ENCODE assay signal across 9 cellular contexts in the genomic region with DNA sequence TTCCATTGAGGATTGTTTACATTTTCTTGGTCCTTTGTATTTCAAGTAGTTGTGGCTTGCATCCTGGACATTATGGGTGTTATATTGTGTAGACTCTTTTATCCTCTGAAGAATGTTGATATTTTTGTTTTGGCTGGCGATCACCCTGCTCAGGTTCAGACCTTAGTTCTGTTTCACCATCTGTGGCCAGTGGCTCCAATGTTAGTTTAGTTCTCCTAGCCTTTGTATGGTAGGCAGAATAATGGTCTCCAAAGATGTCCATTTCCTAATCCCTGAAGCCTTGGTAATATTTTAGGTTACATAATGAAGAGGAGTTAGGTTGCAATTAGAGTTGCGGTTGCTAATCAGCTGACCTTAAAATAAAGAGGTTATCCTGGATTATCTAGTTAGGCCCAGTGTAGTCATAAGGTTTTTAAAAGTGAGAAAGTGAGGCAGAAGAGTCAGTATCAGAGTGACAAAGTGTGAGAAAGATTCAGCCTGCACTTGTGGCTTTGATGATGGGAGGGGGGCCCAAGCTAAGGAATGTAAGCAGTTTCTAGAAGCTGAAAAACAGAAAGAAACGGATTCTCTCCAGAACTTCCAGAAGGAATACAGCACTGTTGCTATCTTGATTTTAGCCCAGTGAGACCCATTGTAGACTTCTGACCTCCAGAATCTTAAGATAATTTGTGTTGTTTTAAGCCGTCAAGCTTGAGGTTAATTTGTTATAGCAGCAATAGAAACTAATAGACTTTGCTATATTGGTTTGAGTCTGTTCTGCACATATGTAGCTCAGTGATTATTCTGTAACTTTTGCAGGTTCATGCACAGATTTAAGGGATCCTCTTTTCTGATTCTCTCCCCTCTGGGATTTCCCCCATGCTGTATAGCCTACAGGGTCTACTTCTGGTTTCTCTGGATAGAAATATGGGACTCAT. TPM values are rescaled to one million over a fixed set of nuclear protein-coding genes. Genes with fewer than 3 reads are reported as not detected.
A peak's percentile ranks its signal among the peaks of the same experiment; 100 is the strongest.
DNase-seq lines count a peak whose midpoint lies in the region; ATAC-seq and TF ChIP-seq lines count a peak whose summit lies in the region.
"Had no signal": no experiment of that assay in that cellular context is flagged by ENCODE, and none has a peak within 500 bp of the region (broad histone marks: within the 10 kb centered on the region; RNA-seq: fewer than 3 reads in every experiment).

No MANE protein-coding gene starts in this region.

- peak overlapping the region; percentile 53 for H3K4me3 ChIP-seq in OCI-LY3 (ENCODE audit: low read length)
- no peak overlapping the region for H3K4me3 ChIP-seq in left lung
- H3K4me3 ChIP-seq: esophagus squamous epithelium had no signal

- H3K27ac ChIP-seq in OCI-LY3 (ENCODE audit: low read length), result peak overlapping the region; percentile 61
- H3K27ac ChIP-seq in left lung, result peak overlapping the region in 1 of 2 donors; percentile 69
- H3K27ac ChIP-seq: esophagus squamous epithelium had no signal

- peak overlapping the region; percentile 84 for H3K27ac Mint-ChIP-seq in activated CD4-positive, alpha-beta T cell treated with anti-CD3 and anti-CD28 coated beads for 36 hours
- no peak overlapping the region for H3K27ac Mint-ChIP-seq in progenitor cell of endocrine pancreas

- intact Hi-C loops in activated CD4-positive, alpha-beta T cell treated with anti-CD3 and anti-CD28 coated beads for 36 hours (cut with DNase I, micrococcal nuclease), result loop anchor here (1.0 to 2.0 kb wide), 4 partner anchors 22 to 137 kb away; no protein-coding TSS in a partner anchor
- intact Hi-C loops in left lung (cut with DNase I), result no loop called here

- H3K9me3 ChIP-seq in OCI-LY3 (ENCODE audit: insufficient read depth, low read length) (no peaks in the 10 kb centered on the region), left lung (no peaks in the 10 kb centered on the region)
- H3K9me3 ChIP-seq: esophagus squamous epithelium had no signal

- no peaks in the 10 kb centered on the region for H3K9me3 Mint-ChIP-seq in activated CD4-positive, alpha-beta T cell treated with anti-CD3 and anti-CD28 coated beads for 36 hours (ENCODE audit: low read depth)
- H3K9me3 Mint-ChIP-seq in progenitor cell of endocrine pancreas (ENCODE audit: low read depth), result no peaks in the 10 kb centered on the region

- H3K79me2 ChIP-seq in OCI-LY3 (ENCODE audit: low read length), result peaks cover 72% of the 10 kb centered on the region

- peaks cover 74% of the 10 kb centered on the region for H3K4me1 Mint-ChIP-seq in activated CD4-positive, alpha-beta T cell treated with anti-CD3 and anti-CD28 coated beads for 36 hours
- peaks cover 6% of the 10 kb centered on the region for H3K4me1 Mint-ChIP-seq in progenitor cell of endocrine pancreas (ENCODE audit: low read depth)

- no peak overlapping the region for H2AFZ ChIP-seq in OCI-LY3 (ENCODE audit: low read depth, low read length)

- H3K4me1 ChIP-seq in OCI-LY3 (ENCODE audit: low read length) (peaks cover 52% of the 10 kb centered on the region), left lung (peaks cover 0 to 52% of the 10 kb centered on the region in 2 donors)

- H3K4me2 ChIP-seq in OCI-LY3 (ENCODE audit: low read length), result peak overlapping the region; percentile 68

- H3K9ac ChIP-seq in OCI-LY3 (ENCODE audit: low read length), result no peak overlapping the region

- H3K36me3 ChIP-seq in OCI-LY3 (replicated peaks; ENCODE audit: low read depth, low read length) (peaks cover 6% of the 10 kb centered on the region), left lung (no peaks in the 10 kb centered on the region)
- H3K36me3 ChIP-seq: esophagus squamous epithelium had no signal

- no peaks in the 10 kb centered on the region for H3K27me3 Mint-ChIP-seq in activated CD4-positive, alpha-beta T cell treated with anti-CD3 and anti-CD28 coated beads for 36 hours
- no peaks in the 10 kb centered on the region for H3K27me3 Mint-ChIP-seq in progenitor cell of endocrine pancreas

- POLR2A ChIA-PET in activated CD4-positive, alpha-beta T cell treated with anti-CD3 and anti-CD28 coated beads for 36 hours (lab: Charles Lee), result interaction anchor here (0.6 to 1.3 kb wide), 4 partner anchors 21 to 149 kb away, joined by 3 read pairs; a partner anchor contains a TSS
- POLR2A ChIA-PET in GM10248 (lab: Yijun Ruan, JAX), result no interaction called here

- H3K36me3 Mint-ChIP-seq in activated CD4-positive, alpha-beta T cell treated with anti-CD3 and anti-CD28 coated beads for 36 hours (ENCODE audit: low read depth), result peaks cover 14% of the 10 kb centered on the region
- H3K36me3 Mint-ChIP-seq in progenitor cell of endocrine pancreas (ENCODE audit: insufficient read depth), result peaks cover 2% of the 10 kb centered on the region

- H3K27me3 ChIP-seq in OCI-LY3 (ENCODE audit: low read depth, low read length) (no peaks in the 10 kb centered on the region), left lung (no peaks in the 10 kb centered on the region)
- H3K27me3 ChIP-seq: esophagus squamous epithelium had no signal

- peak; percentile 73 for DNase-seq in activated CD4-positive, alpha-beta T cell treated with anti-CD3 and anti-CD28 coated beads for 36 hours
- no peak for DNase-seq in activated CD4-positive, alpha-beta T cell treated with anti-CD3 and anti-CD28 coated beads for 4 hours
- peak; percentile 38 to 41 for DNase-seq in stimulated activated CD4-positive, alpha-beta T cell treated with anti-CD3 and anti-CD28 coated beads, Interleukin-2, amount 100 ng/mL, for 24 hours
- DNase-seq in left lung (no peak), GM10248 (ENCODE audit: extremely low spot score) (no peak), progenitor cell of endocrine pancreas (ENCODE audit: low spot score, unreplicated experiment) (no peak)
- DNase-seq: esophagus squamous epithelium had no signal

- CTCF ChIA-PET in activated CD4-positive, alpha-beta T cell treated with anti-CD3 and anti-CD28 coated beads for 36 hours (lab: Charles Lee), result interaction anchor here (0.6 to 2.3 kb wide), 8 partner anchors 9 to 204 kb away, joined by 3 to 14 read pairs (median 6); no protein-coding TSS in a partner anchor
- CTCF ChIA-PET in GM10248 (lab: Yijun Ruan, JAX), result interaction anchor here (0.8 to 2.5 kb wide), 12 partner anchors 9 to 204 kb away, joined by 3 to 8 read pairs (median 3); a partner anchor contains a TSS

- TF ChIP-seq CTCF in OCI-LY3 (IDR thresholded peaks at IDR 0.05; ENCODE audit: low read depth, low read length) (no peak), left lung (IDR thresholded peaks at IDR 0.05) (no peak), GM10248 (IDR thresholded peaks at IDR 0.05; ENCODE audit: control extremely low read depth, extremely low read depth, low read depth, missing control alignments) (no peak), progenitor cell of endocrine pancreas (IDR thresholded peaks at IDR 0.05; ENCODE audit: unreplicated experiment) (no peak)

- peak overlapping the region; percentile 51 for H3K4me3 Mint-ChIP-seq in activated CD4-positive, alpha-beta T cell treated with anti-CD3 and anti-CD28 coated beads for 36 hours
- H3K4me3 Mint-ChIP-seq in progenitor cell of endocrine pancreas (ENCODE audit: low read depth), result no peak overlapping the region

- H4K20me1 ChIP-seq in OCI-LY3 (ENCODE audit: insufficient read depth, low read length), result peaks cover 38% of the 10 kb centered on the region

- ATAC-seq in activated CD4-positive, alpha-beta T cell treated with anti-CD3 and anti-CD28 coated beads for 36 hours, result peak; percentile 93
- ATAC-seq in HG02610 (IDR thresholded peaks at IDR 0.05; ENCODE audit: unreplicated experiment) (peak; percentile 77), left lung (no peak)

RNA-seq across cellular contexts. Expression of a gene that starts 21.5 kb away (rescaled TPM):
- total RNA-seq in activated CD4-positive, alpha-beta T cell treated with anti-CD3 and anti-CD28 coated beads for 36 hours, result 10 to 100 TPM; 45.8 to 46.7 TPM
- total RNA-seq in left lung (10 to 100 TPM; 37.3 to 40.6 TPM), progenitor cell of endocrine pancreas (24.2 and 25.6 TPM in 2 replicates)

Comparison
In these comparisons a context has a peak if more than half of its experiments do, and no peak if none do; other contexts are left out.
1. DNase-seq: peak in activated CD4-positive, alpha-beta T cell treated with anti-CD3 and anti-CD28 coated beads for 36 hours (single experiment) and stimulated activated CD4-positive, alpha-beta T cell treated with anti-CD3 and anti-CD28 coated beads, Interleukin-2, amount 100 ng/mL, for 24 hours (2 of 2); none in activated CD4-positive, alpha-beta T cell treated with anti-CD3 and anti-CD28 coated beads for 4 hours (0 of 2), left lung (0 of 2), GM10248 (single experiment) and progenitor cell of endocrine pancreas (single experiment).
2. intact Hi-C loops: an anchor here in activated CD4-positive, alpha-beta T cell treated with anti-CD3 and anti-CD28 coated beads for 36 hours (1.0 to 2.0 kb wide); none called in left lung.